ENCODE assay signal across 17 cellular contexts in the genomic region with DNA sequence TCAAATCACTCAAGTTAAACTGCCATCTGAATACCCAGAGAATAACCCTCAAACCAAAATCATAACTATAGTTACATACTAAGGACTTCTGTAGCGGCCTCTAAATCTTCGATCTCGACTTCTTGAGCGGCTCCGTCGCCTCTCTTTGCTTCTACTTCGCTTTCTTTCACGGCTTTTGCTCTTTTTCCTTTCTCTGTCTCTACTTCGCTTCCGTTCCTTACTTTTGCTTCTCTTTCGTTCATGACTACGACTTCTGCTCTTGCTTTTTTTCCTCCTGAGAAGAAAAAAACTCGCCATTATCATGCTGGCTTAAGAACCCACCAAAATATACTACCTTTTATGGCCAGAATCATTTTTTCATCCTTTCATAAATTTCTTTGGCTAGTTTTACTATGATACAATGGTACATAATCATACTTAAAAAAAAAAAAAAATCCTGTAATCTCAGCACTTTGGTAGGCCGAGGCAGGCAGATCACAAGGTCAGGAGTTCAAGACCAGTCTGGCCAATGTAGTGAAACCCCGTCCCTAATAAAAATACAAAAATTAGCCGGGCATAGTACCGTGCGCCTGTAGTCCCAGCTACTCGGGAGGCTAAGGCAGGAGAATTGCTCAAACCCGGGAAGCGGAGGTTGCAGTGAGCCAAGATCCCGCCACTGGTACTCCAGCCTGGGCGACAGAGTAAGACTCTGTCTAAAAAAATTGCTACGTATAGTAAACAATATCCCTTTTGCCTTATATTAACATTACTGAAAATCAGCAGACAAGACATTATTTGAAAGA. TPM values are rescaled to one million over a fixed set of nuclear protein-coding genes. Genes with fewer than 3 reads are reported as not detected.
DNase-seq lines count a peak whose midpoint lies in the region; TF ChIP-seq lines count a peak whose summit lies in the region.
"Had no signal": no experiment of that assay in that cellular context is flagged by ENCODE, and none has a peak within 500 bp of the region (broad histone marks: within the 10 kb centered on the region; RNA-seq: fewer than 3 reads in every experiment).

No MANE protein-coding gene starts in this region.

- H3K9me3 Mint-ChIP-seq in MCF 10A (ENCODE audit: unreplicated experiment) (no peaks in the 10 kb centered on the region), type B pancreatic cell (no peaks in the 10 kb centered on the region)
- no peaks in the 10 kb centered on the region for H3K9me3 Mint-ChIP-seq in activated T-helper 1 cell treated with anti-CD3 and anti-CD28 coated beads, Interleukin-12 subunit alpha, Interleukin-12 subunit beta, Interleukin-2, Interleukin-4 antibody, amounts not matched to agents 30 ng/mL and 10 ng/mL and 1 ng/mL, durations not matched to agents 14 hours and 24 hours and 36 hours

- DNase-seq in MCF 10A (ENCODE audit: unreplicated experiment) (no peak), mammary epithelial cell (no peak), hepatocyte (ENCODE audit: low spot score) (no peak), type B pancreatic cell (ENCODE audit: extremely low spot score, unreplicated experiment) (no peak), brain microvascular endothelial cell (no peak), vagina (ENCODE audit: extremely low spot score in 2 of 2) (no peak), HEK293T (ENCODE audit: extremely low spot score) (no peak)
- no peak for DNase-seq in activated T-helper 1 cell treated with anti-CD3 and anti-CD28 coated beads, Interleukin-12 subunit alpha, Interleukin-12 subunit beta, Interleukin-2, Interleukin-4 antibody, amounts not matched to agents 30 ng/mL and 10 ng/mL and 1 ng/mL, durations not matched to agents 14 hours and 24 hours and 36 hours (ENCODE audit: low spot score)
- DNase-seq: activated CD4-positive, alpha-beta T cell treated with anti-CD3 and anti-CD28 coated beads for 1 hour; activated effector memory CD4-positive, alpha-beta T cell treated with Interleukin-2 at 50 U/mL for 16 hours; dorsolateral prefrontal cortex; NCI-H1436 treated with DMSO at 0.1 percent for 48 hours; NCI-H345; stimulated activated CD4-positive, alpha-beta T cell treated with anti-CD3 and anti-CD28 coated beads, Interleukin-12 subunit alpha, Interleukin-12 subunit beta, amount 100 ng/mL, for 4 hours; stomach had no signal

- intact Hi-C loops in MCF 10A (cut with micrococcal nuclease) (no loop called here), mammary epithelial cell (cut with micrococcal nuclease) (no loop called here), vagina (cut with DNase I) (loop anchor here (10.0 kb wide), 1 partner anchor 153 kb away; no protein-coding TSS in a partner anchor)
- intact Hi-C loops in activated T-helper 1 cell treated with anti-CD3 and anti-CD28 coated beads, Interleukin-12 subunit alpha, Interleukin-12 subunit beta, Interleukin-2, Interleukin-4 antibody, amounts not matched to agents 30 ng/mL and 10 ng/mL and 1 ng/mL, durations not matched to agents 14 hours and 24 hours and 36 hours (cut with micrococcal nuclease), result no loop called here

- H3K27ac Mint-ChIP-seq in MCF 10A (ENCODE audit: low read depth, unreplicated experiment) (no peak overlapping the region), type B pancreatic cell (peak overlapping the region; percentile 26)
- peak overlapping the region; percentile 64 for H3K27ac Mint-ChIP-seq in activated T-helper 1 cell treated with anti-CD3 and anti-CD28 coated beads, Interleukin-12 subunit alpha, Interleukin-12 subunit beta, Interleukin-2, Interleukin-4 antibody, amounts not matched to agents 30 ng/mL and 10 ng/mL and 1 ng/mL, durations not matched to agents 14 hours and 24 hours and 36 hours

- no peak overlapping the region for H3K4me2 ChIP-seq in mammary epithelial cell (ENCODE audit: insufficient read depth, low read depth, low read length)
- peak overlapping the region; percentile 19 for H3K4me2 ChIP-seq in hepatocyte
- H3K4me2 ChIP-seq: KMS-11 had no signal

- no peak for TF ChIP-seq CTCF in MCF 10A (IDR thresholded peaks at IDR 0.05; ENCODE audit: unreplicated experiment)
- TF ChIP-seq CTCF in mammary epithelial cell (conservative IDR thresholded peaks at IDR 0.05 in 1 of 2, IDR thresholded peaks at IDR 0.05 in 1 of 2; ENCODE audit: extremely low read depth in 1 of 2, insufficient read depth in 1 of 2, low read depth in 1 of 2, low read length in 2 of 2), result no peak
- TF ChIP-seq CTCF in hepatocyte (IDR thresholded peaks at IDR 0.05; ENCODE audit: poor library complexity), result no peak
- TF ChIP-seq CTCF in type B pancreatic cell (conservative IDR thresholded peaks at IDR 0.05), result no peak
- TF ChIP-seq CTCF in brain microvascular endothelial cell (IDR thresholded peaks at IDR 0.05; ENCODE audit: low read depth, low read length, missing control alignments), result no peak
- no peak for TF ChIP-seq CTCF in vagina (IDR thresholded peaks at IDR 0.05)

- no peaks in the 10 kb centered on the region for H3K9me3 ChIP-seq in mammary epithelial cell (replicated peaks; ENCODE audit: insufficient read depth, low read length)
- H3K9me3 ChIP-seq in hepatocyte (ENCODE audit: low read depth), result no peaks in the 10 kb centered on the region
- no peaks in the 10 kb centered on the region for H3K9me3 ChIP-seq in vagina
- H3K9me3 ChIP-seq: stomach had no signal

- WGBS in mammary epithelial cell (ENCODE audit: low coverage, missing lambda C conversion rate), result 87% methylated on average over 20 of the region's 24 CpGs
- 94% methylated on average over 24 of the region's 24 CpGs for WGBS in hepatocyte (ENCODE audit: low lambda C conversion rate, missing lambda C conversion rate)

- H3K9me2 ChIP-seq in hepatocyte (replicated peaks; ENCODE audit: insufficient read depth), result no peaks in the 10 kb centered on the region

- no peak overlapping the region for H3K27ac ChIP-seq in mammary epithelial cell (ENCODE audit: insufficient read depth, low read depth, low read length)
- H3K27ac ChIP-seq in hepatocyte, result no peak overlapping the region
- H3K27ac ChIP-seq in brain microvascular endothelial cell, result no peak overlapping the region
- no peak overlapping the region for H3K27ac ChIP-seq in vagina
- H3K27ac ChIP-seq: dorsolateral prefrontal cortex, KMS-11, parathyroid adenoma had no signal

- H3K36me3 Mint-ChIP-seq in MCF 10A (ENCODE audit: insufficient read depth, unreplicated experiment) (peaks cover 96% of the 10 kb centered on the region), type B pancreatic cell (peaks cover 36% of the 10 kb centered on the region)
- H3K36me3 Mint-ChIP-seq in activated T-helper 1 cell treated with anti-CD3 and anti-CD28 coated beads, Interleukin-12 subunit alpha, Interleukin-12 subunit beta, Interleukin-2, Interleukin-4 antibody, amounts not matched to agents 30 ng/mL and 10 ng/mL and 1 ng/mL, durations not matched to agents 14 hours and 24 hours and 36 hours (ENCODE audit: low read depth), result peaks cover 49% of the 10 kb centered on the region

- H3K4me3 Mint-ChIP-seq in MCF 10A (ENCODE audit: unreplicated experiment) (peak overlapping the region; percentile 20), type B pancreatic cell (no peak overlapping the region)
- no peak overlapping the region for H3K4me3 Mint-ChIP-seq in activated T-helper 1 cell treated with anti-CD3 and anti-CD28 coated beads, Interleukin-12 subunit alpha, Interleukin-12 subunit beta, Interleukin-2, Interleukin-4 antibody, amounts not matched to agents 30 ng/mL and 10 ng/mL and 1 ng/mL, durations not matched to agents 14 hours and 24 hours and 36 hours

- dilution Hi-C loops in mammary epithelial cell (cut with HindIII; ENCODE audit: low sequenced_read_pairs), result loop anchor here (10.0 kb wide), 1 partner anchor 63 kb away; no protein-coding TSS in a partner anchor

- H3K36me3 ChIP-seq in mammary epithelial cell (ENCODE audit: insufficient read depth, low read length) (peaks cover 65% of the 10 kb centered on the region), hepatocyte (replicated peaks; ENCODE audit: insufficient read depth, low read depth) (peaks cover 5% of the 10 kb centered on the region), brain microvascular endothelial cell (replicated peaks) (peaks cover 95% of the 10 kb centered on the region), vagina (peaks cover 0 to 91% of the 10 kb centered on the region in 2 donors)

- TF ChIP-seq POLR2A in vagina (IDR thresholded peaks at IDR 0.05), result no peak

- H3K4me1 ChIP-seq in mammary epithelial cell (ENCODE audit: insufficient read depth, low read length) (peaks cover 5% of the 10 kb centered on the region), hepatocyte (ENCODE audit: insufficient read depth) (peaks cover 23% of the 10 kb centered on the region), vagina (peaks cover 77% of the 10 kb centered on the region)

- no TSS peak for BruUV-seq in MCF 10A (replicated peaks; lab: Mats Ljungman, UMichigan)
- no TSS peak for BruUV-seq in mammary epithelial cell (replicated peaks; lab: Mats Ljungman, UMichigan)

- no peak overlapping the region for H3K4me3 ChIP-seq in mammary epithelial cell (replicated peaks in 1 of 3; ENCODE audit: insufficient read depth in 1 of 3, low read depth in 2 of 3, low read length in 3 of 3)
- no peak overlapping the region for H3K4me3 ChIP-seq in hepatocyte
- H3K4me3 ChIP-seq in brain microvascular endothelial cell (ENCODE audit: low read depth, low read length), result no peak overlapping the region
- H3K4me3 ChIP-seq in vagina, result no peak overlapping the region

- H3K9ac ChIP-seq in mammary epithelial cell (ENCODE audit: insufficient read depth, low read length), result no peak overlapping the region
- H3K9ac ChIP-seq: KMS-11, parathyroid adenoma had no signal

- POLR2A ChIA-PET in MCF 10A (lab: Yijun Ruan, JAX), result interaction anchor here (1.2 to 5.5 kb wide), 6 partner anchors 8 to 152 kb away, joined by 3 to 45 read pairs (median 18); partner anchors contain the start of genes PHF20 and RBM39
- POLR2A ChIA-PET in HEK293T (lab: Yijun Ruan, JAX), result no interaction called here

- no peak overlapping the region for H2AFZ ChIP-seq in mammary epithelial cell (ENCODE audit: low read depth, low read length)
- no peak overlapping the region for H2AFZ ChIP-seq in hepatocyte
- H2AFZ ChIP-seq: parathyroid adenoma had no signal

- no peaks in the 10 kb centered on the region for H3K27me3 Mint-ChIP-seq in MCF 10A (ENCODE audit: insufficient read depth, unreplicated experiment)
- no peaks in the 10 kb centered on the region for H3K27me3 Mint-ChIP-seq in activated T-helper 1 cell treated with anti-CD3 and anti-CD28 coated beads, Interleukin-12 subunit alpha, Interleukin-12 subunit beta, Interleukin-2, Interleukin-4 antibody, amounts not matched to agents 30 ng/mL and 10 ng/mL and 1 ng/mL, durations not matched to agents 14 hours and 24 hours and 36 hours (ENCODE audit: insufficient read depth)
- H3K27me3 Mint-ChIP-seq in type B pancreatic cell, result no peaks in the 10 kb centered on the region

- H3K4me1 Mint-ChIP-seq in MCF 10A (ENCODE audit: insufficient read depth, unreplicated experiment), result peaks cover 18% of the 10 kb centered on the region
- peaks cover 46% of the 10 kb centered on the region for H3K4me1 Mint-ChIP-seq in activated T-helper 1 cell treated with anti-CD3 and anti-CD28 coated beads, Interleukin-12 subunit alpha, Interleukin-12 subunit beta, Interleukin-2, Interleukin-4 antibody, amounts not matched to agents 30 ng/mL and 10 ng/mL and 1 ng/mL, durations not matched to agents 14 hours and 24 hours and 36 hours (ENCODE audit: low read depth)
- H3K4me1 Mint-ChIP-seq in type B pancreatic cell (ENCODE audit: unreplicated experiment), result peaks cover 7% of the 10 kb centered on the region

- H4K20me1 ChIP-seq in mammary epithelial cell (ENCODE audit: insufficient read depth, low read length), result peaks cover 42% of the 10 kb centered on the region
- peaks cover 99% of the 10 kb centered on the region for H4K20me1 ChIP-seq in hepatocyte (ENCODE audit: insufficient read depth, poor library complexity, severe bottlenecking)

- H3K79me2 ChIP-seq in mammary epithelial cell (ENCODE audit: insufficient read depth, low read length) (peaks cover 97% of the 10 kb centered on the region), hepatocyte (peaks cover 100% of the 10 kb centered on the region)

- CTCF ChIA-PET in MCF 10A (lab: Yijun Ruan, JAX), result interaction anchor here (0.5 to 0.6 kb wide), 2 partner anchors 61 to 1965 kb away, joined by 4 read pairs; no protein-coding TSS in a partner anchor
- CTCF ChIA-PET in mammary epithelial cell (lab: Charles Lee; ENCODE audit: low non-redundant PET), result no interaction called here
- CTCF ChIA-PET in HEK293T (lab: Yijun Ruan, JAX), result no interaction called here

- in situ Hi-C loops in mammary epithelial cell (cut with MboI; ENCODE audit: low sequenced_read_pairs in 2 of 2) (no loop called here), brain microvascular endothelial cell (cut with HindIII; ENCODE audit: low pct_ligation_motif_present, low sequenced_read_pairs) (loop anchor here (25.0 kb wide), 1 partner anchor 155 kb away; no protein-coding TSS in a partner anchor)

- no peaks in the 10 kb centered on the region for H3K27me3 ChIP-seq in mammary epithelial cell (ENCODE audit: insufficient read depth, low read length)
- H3K27me3 ChIP-seq in hepatocyte, result no peaks in the 10 kb centered on the region
- H3K27me3 ChIP-seq in brain microvascular endothelial cell (replicated peaks), result no peaks in the 10 kb centered on the region
- no peaks in the 10 kb centered on the region for H3K27me3 ChIP-seq in vagina
- H3K27me3 ChIP-seq: dorsolateral prefrontal cortex, stomach had no signal

RNA-seq across cellular contexts. Expression of gene RBM39, which starts 10.0 kb away (rescaled TPM):
- total RNA-seq in MCF 10A (2022) (380 and 438 TPM in 2 replicates), mammary epithelial cell (100 to 1,000 TPM; 188 to 283 TPM), hepatocyte (334 and 423 TPM in 2 replicates), type B pancreatic cell (ENCODE audit: low replicate concordance) (361 and 398 TPM in 2 replicates), vagina (370 TPM)
- polyA plus RNA-seq in mammary epithelial cell (27.2 TPM), hepatocyte (200 and 260 TPM in 2 replicates)
- polyA minus RNA-seq in mammary epithelial cell, result 272 TPM
- 349 and 357 TPM in 2 replicates for total RNA-seq in activated T-helper 1 cell treated with anti-CD3 and anti-CD28 coated beads, Interleukin-12 subunit alpha, Interleukin-12 subunit beta, Interleukin-2, Interleukin-4 antibody, amounts not matched to agents 30 ng/mL and 10 ng/mL and 1 ng/mL, durations not matched to agents 14 hours and 24 hours and 36 hours

RNA-seq across cellular contexts. Expression of gene ROMO1, which starts 32.8 kb away (rescaled TPM):
- 173 and 192 TPM in 2 replicates for total RNA-seq in MCF 10A (2022)
- total RNA-seq in mammary epithelial cell, result 100 to 1,000 TPM; 113 to 176 TPM
- 386 TPM for polyA plus RNA-seq in mammary epithelial cell
- polyA minus RNA-seq in mammary epithelial cell, result 17.3 TPM
- total RNA-seq in activated T-helper 1 cell treated with anti-CD3 and anti-CD28 coated beads, Interleukin-12 subunit alpha, Interleukin-12 subunit beta, Interleukin-2, Interleukin-4 antibody, amounts not matched to agents 30 ng/mL and 10 ng/mL and 1 ng/mL, durations not matched to agents 14 hours and 24 hours and 36 hours, result 80.3 and 95.6 TPM in 2 replicates
- total RNA-seq in hepatocyte, result 285 and 383 TPM in 2 replicates
- 629 and 634 TPM in 2 replicates for polyA plus RNA-seq in hepatocyte
- total RNA-seq in type B pancreatic cell (ENCODE audit: low replicate concordance), result 131 and 160 TPM in 2 replicates
- total RNA-seq in vagina, result 248 TPM

RNA-seq across cellular contexts. Expression of gene NFS1, which starts 32.9 kb away (rescaled TPM):
- total RNA-seq in MCF 10A (2022), result 27.6 and 28.6 TPM in 2 replicates
- 10 to 100 TPM; 28.8 to 33.0 TPM for total RNA-seq in mammary epithelial cell
- polyA plus RNA-seq in mammary epithelial cell, result 44.8 TPM
- 57.3 TPM for polyA minus RNA-seq in mammary epithelial cell
- 35.7 and 36.2 TPM in 2 replicates for total RNA-seq in activated T-helper 1 cell treated with anti-CD3 and anti-CD28 coated beads, Interleukin-12 subunit alpha, Interleukin-12 subunit beta, Interleukin-2, Interleukin-4 antibody, amounts not matched to agents 30 ng/mL and 10 ng/mL and 1 ng/mL, durations not matched to agents 14 hours and 24 hours and 36 hours
- 48.5 and 49.0 TPM in 2 replicates for total RNA-seq in hepatocyte
- 30.2 and 38.1 TPM in 2 replicates for polyA plus RNA-seq in hepatocyte
- 26.7 and 29.9 TPM in 2 replicates for total RNA-seq in type B pancreatic cell (ENCODE audit: low replicate concordance)
- total RNA-seq in vagina, result 15.2 TPM

RNA-seq across cellular contexts. Expression of gene PHF20, which starts 39.8 kb away (rescaled TPM):
- total RNA-seq in MCF 10A (2022), result 64.2 and 74.7 TPM in 2 replicates
- 10 to 100 TPM; 24.0 to 39.7 TPM for total RNA-seq in mammary epithelial cell
- polyA plus RNA-seq in mammary epithelial cell, result 19.5 TPM
- polyA minus RNA-seq in mammary epithelial cell, result 24.9 TPM
- 50.5 and 61.9 TPM in 2 replicates for total RNA-seq in activated T-helper 1 cell treated with anti-CD3 and anti-CD28 coated beads, Interleukin-12 subunit alpha, Interleukin-12 subunit beta, Interleukin-2, Interleukin-4 antibody, amounts not matched to agents 30 ng/mL and 10 ng/mL and 1 ng/mL, durations not matched to agents 14 hours and 24 hours and 36 hours
- total RNA-seq in hepatocyte, result 18.8 and 24.0 TPM in 2 replicates
- 24.0 and 24.2 TPM in 2 replicates for polyA plus RNA-seq in hepatocyte
- 33.4 and 37.6 TPM in 2 replicates for total RNA-seq in type B pancreatic cell (ENCODE audit: low replicate concordance)
- 37.3 TPM for total RNA-seq in vagina
